In the genomic region with DNA sequence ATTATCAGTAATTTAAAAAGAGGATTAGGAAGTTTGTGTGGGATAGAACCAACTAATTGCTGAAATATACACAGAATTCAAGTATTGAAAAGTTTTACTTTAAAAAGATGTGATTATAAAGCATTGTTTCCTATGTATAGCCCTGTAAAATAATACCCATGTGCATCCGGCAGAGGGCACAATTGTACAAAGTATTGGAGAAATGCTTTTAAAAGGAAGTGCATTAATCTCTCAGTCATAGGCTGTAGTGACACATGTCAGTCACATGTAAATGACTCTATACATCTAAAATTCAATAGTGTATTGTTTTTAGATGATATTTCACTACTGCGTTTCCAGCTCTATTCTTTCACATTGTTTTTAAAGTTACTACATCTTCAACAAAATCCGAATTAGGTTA, we compare ENCODE assay signal across 8 cellular contexts. TPM values are rescaled to one million over a fixed set of nuclear protein-coding genes. Genes with fewer than 3 reads are reported as not detected.
A peak's percentile ranks its signal among the peaks of the same experiment; 100 is the strongest.
DNase-seq lines count a peak whose midpoint lies in the region; ATAC-seq and TF ChIP-seq lines count a peak whose summit lies in the region.

No MANE protein-coding gene starts in this region.

- H3K4me3 Mint-ChIP-seq in WTC11 (no peak overlapping the region), memory B cell (no peak overlapping the region)

- CTCF ChIA-PET in WTC11 (lab: Charles Lee): no interaction called here

- H3K27ac Mint-ChIP-seq in WTC11: no peak overlapping the region
- no peak overlapping the region for H3K27ac Mint-ChIP-seq in memory B cell

- ATAC-seq in GM21825 (IDR thresholded peaks at IDR 0.05; ENCODE audit: unreplicated experiment) (peak; percentile 80), WTC11 (no peak), memory B cell (ENCODE audit: low read depth) (peak; percentile 79)

- no peaks in the 10 kb centered on the region for H3K4me1 ChIP-seq in DOHH2 (ENCODE audit: control insufficient read depth, low read length)

- H3K4me3 ChIP-seq in DOHH2 (ENCODE audit: low read length): no peak overlapping the region
- no peak overlapping the region for H3K4me3 ChIP-seq in H7 (ENCODE audit: insufficient read depth, low read depth, low read length)

- H4K20me1 ChIP-seq in DOHH2 (ENCODE audit: control insufficient read depth, insufficient read depth, low read depth, low read length): no peaks in the 10 kb centered on the region

- H3K36me3 ChIP-seq in DOHH2 (ENCODE audit: control insufficient read depth, low read length) (no peaks in the 10 kb centered on the region), H7 (replicated peaks; ENCODE audit: control insufficient read depth, insufficient read depth, low read length) (no peaks in the 10 kb centered on the region)

- H3K4me2 ChIP-seq in DOHH2 (ENCODE audit: low read length): no peak overlapping the region

- H3K27me3 ChIP-seq in DOHH2 (ENCODE audit: control insufficient read depth, low read length) (peaks cover 2% of the 10 kb centered on the region; the same call in 1 of the 2 replicates), H7 (ENCODE audit: control insufficient read depth, insufficient read depth, low read length) (no peaks in the 10 kb centered on the region)

- no peaks in the 10 kb centered on the region for H3K9me3 ChIP-seq in DOHH2 (ENCODE audit: control insufficient read depth, insufficient read depth, low read length)

- DNase-seq in NCI-H128 (lab: John Stamatoyannopoulos, UW; ENCODE audit: unreplicated experiment) (peak; percentile 35), WTC11 (ENCODE audit: low spot score) (peak; percentile 31), cerebellar cortex (ENCODE audit: low spot score) (peak; percentile 63), memory B cell (ENCODE audit: low spot score in 2 of 2) (peak; percentile 50 to 68), H7 (no peak)
- peak; percentile 33 for DNase-seq in stimulated activated naive CD4-positive, alpha-beta T cell treated with Interleukin-2 at 50 U/mL for 16 hours (lab: John Stamatoyannopoulos, UW)

- H3K4me1 Mint-ChIP-seq in WTC11 (peaks cover 4% of the 10 kb centered on the region; the same call in 1 of the 2 replicates), memory B cell (no peaks in the 10 kb centered on the region)

- H3K9me2 ChIP-seq in DOHH2 (replicated peaks; ENCODE audit: control insufficient read depth, low read length): no peaks in the 10 kb centered on the region

- H3K79me2 ChIP-seq in DOHH2 (ENCODE audit: control insufficient read depth, low read length): no peaks in the 10 kb centered on the region

- TF ChIP-seq CTCF in DOHH2 (IDR thresholded peaks at IDR 0.05; ENCODE audit: low read depth, low read length, poor library complexity, severe bottlenecking): peak; percentile 58
- peak; percentile 47 for TF ChIP-seq CTCF in WTC11 (IDR thresholded peaks at IDR 0.05)

- POLR2A ChIA-PET in WTC11 (lab: Charles Lee): no interaction called here

- H3K9me3 Mint-ChIP-seq in WTC11: no peaks in the 10 kb centered on the region
- H3K9me3 Mint-ChIP-seq in memory B cell: no peaks in the 10 kb centered on the region

- no peaks in the 10 kb centered on the region for H3K36me3 Mint-ChIP-seq in WTC11
- no peaks in the 10 kb centered on the region for H3K36me3 Mint-ChIP-seq in memory B cell

- H3F3A ChIP-seq in DOHH2 (ENCODE audit: control insufficient read depth, insufficient read depth): no peaks in the 10 kb centered on the region

- no peak overlapping the region for H3K27ac ChIP-seq in DOHH2 (ENCODE audit: low read depth, low read length)

- H3K27me3 Mint-ChIP-seq in WTC11 (ENCODE audit: low read depth): no peaks in the 10 kb centered on the region
- H3K27me3 Mint-ChIP-seq in memory B cell: peaks cover 2% of the 10 kb centered on the region

TF ChIP-seq in WTC11, 78 proteins besides CTCF, POLR2A, EP300 and RAD21:
- TF ChIP-seq ATF1 (CRISPR knock-in tag; IDR thresholded peaks at IDR 0.05) (no peak), NFATC4 (CRISPR knock-in tag; IDR thresholded peaks at IDR 0.05) (no peak), GRHL2 (CRISPR knock-in tag; IDR thresholded peaks at IDR 0.05; ENCODE audit: insufficient replicate concordance, severe bottlenecking) (no peak), ZMAT4 (CRISPR knock-in tag; IDR thresholded peaks at IDR 0.05) (no peak), ZNF121 (CRISPR knock-in tag; IDR thresholded peaks at IDR 0.05) (no peak), MXD4 (CRISPR knock-in tag; IDR thresholded peaks at IDR 0.05; ENCODE audit: borderline replicate concordance) (no peak), ERG (CRISPR knock-in tag; IDR thresholded peaks at IDR 0.05) (no peak), NFE2L1 (CRISPR knock-in tag; IDR thresholded peaks at IDR 0.05) (no peak), ELF4 (CRISPR knock-in tag; IDR thresholded peaks at IDR 0.05; ENCODE audit: low read depth) (no peak)
- TF ChIP-seq, protein P1, sequence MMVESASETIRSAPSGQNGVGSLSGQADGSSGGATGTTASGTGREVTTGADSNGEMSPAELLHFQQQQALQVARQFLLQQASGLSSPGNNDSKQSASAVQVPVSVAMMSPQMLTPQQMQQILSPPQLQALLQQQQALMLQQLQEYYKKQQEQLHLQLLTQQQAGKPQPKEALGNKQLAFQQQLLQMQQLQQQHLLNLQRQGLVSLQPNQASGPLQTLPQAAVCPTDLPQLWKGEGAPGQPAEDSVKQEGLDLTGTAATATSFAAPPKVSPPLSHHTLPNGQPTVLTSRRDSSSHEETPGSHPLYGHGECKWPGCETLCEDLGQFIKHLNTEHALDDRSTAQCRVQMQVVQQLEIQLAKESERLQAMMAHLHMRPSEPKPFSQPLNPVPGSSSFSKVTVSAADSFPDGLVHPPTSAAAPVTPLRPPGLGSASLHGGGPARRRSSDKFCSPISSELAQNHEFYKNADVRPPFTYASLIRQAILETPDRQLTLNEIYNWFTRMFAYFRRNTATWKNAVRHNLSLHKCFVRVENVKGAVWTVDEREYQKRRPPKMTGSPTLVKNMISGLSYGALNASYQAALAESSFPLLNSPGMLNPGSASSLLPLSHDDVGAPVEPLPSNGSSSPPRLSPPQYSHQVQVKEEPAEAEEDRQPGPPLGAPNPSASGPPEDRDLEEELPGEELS (CRISPR knock-in tag; IDR thresholded peaks at IDR 0.05): no peak

RNA-seq across cellular contexts. Expression of gene GEMIN8, which starts 9.7 kb away (rescaled TPM):
- total RNA-seq in WTC11 (2021): 20.6 to 22.0 TPM (median 21.1 TPM) in 3 replicates
- 34.1 and 52.1 TPM in 2 replicates for total RNA-seq in H7 (2014; rRNA removed; shearing (Covaris generic))
